ENCODE assay signal across 16 cellular contexts in genomic region chr2:199914372-199914958, GRCh38. TPM values are rescaled to one million over a fixed set of nuclear protein-coding genes. Genes with fewer than 3 reads are reported as not detected.
A peak's percentile ranks its signal among the peaks of the same experiment; 100 is the strongest.
DNase-seq lines count a peak whose midpoint lies in the region; ATAC-seq and TF ChIP-seq lines count a peak whose summit lies in the region.
"Had no signal": no experiment of that assay in that cellular context is flagged by ENCODE, and none has a peak within 500 bp of the region (broad histone marks: within the 10 kb centered on the region; RNA-seq: fewer than 3 reads in every experiment).

No MANE protein-coding gene starts in this region.

- ATAC-seq in CD4-positive, CD25-positive, alpha-beta regulatory T cell (ENCODE audit: low read depth in 2 of 2) = no peak
- ATAC-seq in activated naive CD8-positive, alpha-beta T cell treated with anti-CD3 and anti-CD28 coated beads, Interleukin-2, amount 10 ng/mL, durations not matched to agents 7 days and 5 days (ENCODE audit: low read depth) = no peak
- ATAC-seq: body of pancreas had no signal

- H3K4me1 Mint-ChIP-seq in CD4-positive, CD25-positive, alpha-beta regulatory T cell = peaks cover 29 to 58% (median 38%) of the 10 kb centered on the region in 4 donors
- peaks cover 33% of the 10 kb centered on the region for H3K4me1 Mint-ChIP-seq in activated naive CD8-positive, alpha-beta T cell treated with anti-CD3 and anti-CD28 coated beads, Interleukin-2, amount 10 ng/mL, durations not matched to agents 7 days and 5 days

- H3K4me3 Mint-ChIP-seq in CD4-positive, CD25-positive, alpha-beta regulatory T cell = peak overlapping the region; percentile 42 to 83 (median 56)
- peak overlapping the region; percentile 10 for H3K4me3 Mint-ChIP-seq in activated naive CD8-positive, alpha-beta T cell treated with anti-CD3 and anti-CD28 coated beads, Interleukin-2, amount 10 ng/mL, durations not matched to agents 7 days and 5 days

- no peaks in the 10 kb centered on the region for H3K27me3 Mint-ChIP-seq in CD4-positive, CD25-positive, alpha-beta regulatory T cell
- H3K27me3 Mint-ChIP-seq in activated naive CD8-positive, alpha-beta T cell treated with anti-CD3 and anti-CD28 coated beads, Interleukin-2, amount 10 ng/mL, durations not matched to agents 7 days and 5 days = peaks cover 2% of the 10 kb centered on the region

- peaks cover 24% of the 10 kb centered on the region for H3K4me1 ChIP-seq in CD4-positive, CD25-positive, alpha-beta regulatory T cell (ENCODE audit: control insufficient read depth, insufficient read depth, low read length, poor library complexity, severe bottlenecking)
- H3K4me1 ChIP-seq in mucosa of stomach (ENCODE audit: control insufficient read depth, insufficient read depth, low read length) = peaks cover 18% of the 10 kb centered on the region

- H3K9me3 Mint-ChIP-seq in CD4-positive, CD25-positive, alpha-beta regulatory T cell = peaks cover 0 to 12% (median 0%) of the 10 kb centered on the region in 7 donors
- peaks cover 8% of the 10 kb centered on the region for H3K9me3 Mint-ChIP-seq in activated naive CD8-positive, alpha-beta T cell treated with anti-CD3 and anti-CD28 coated beads, Interleukin-2, amount 10 ng/mL, durations not matched to agents 7 days and 5 days

- peak overlapping the region; percentile 25 for H3K27ac ChIP-seq in CD4-positive, CD25-positive, alpha-beta regulatory T cell (ENCODE audit: insufficient read depth, low read length, poor library complexity, severe bottlenecking)
- H3K27ac ChIP-seq: body of pancreas, stomach had no signal

- no peak for TF ChIP-seq CTCF in GM10266 (IDR thresholded peaks at IDR 0.05; ENCODE audit: control insufficient read depth, insufficient read depth, low read depth, missing control alignments)

- H3K27ac Mint-ChIP-seq in CD4-positive, CD25-positive, alpha-beta regulatory T cell = peak overlapping the region; percentile 21 to 67 (median 33)
- peak overlapping the region; percentile 29 for H3K27ac Mint-ChIP-seq in activated naive CD8-positive, alpha-beta T cell treated with anti-CD3 and anti-CD28 coated beads, Interleukin-2, amount 10 ng/mL, durations not matched to agents 7 days and 5 days

- peak overlapping the region; percentile 53 for H3K4me3 ChIP-seq in CD4-positive, CD25-positive, alpha-beta regulatory T cell (ENCODE audit: low read depth, low read length)
- H3K4me3 ChIP-seq in mucosa of stomach (ENCODE audit: low read length) = no peak overlapping the region
- H3K4me3 ChIP-seq: body of pancreas, MG63, stomach had no signal

- POLR2A ChIA-PET in activated naive CD8-positive, alpha-beta T cell treated with anti-CD3 and anti-CD28 coated beads, Interleukin-2, amount 10 ng/mL, durations not matched to agents 7 days and 5 days (lab: Charles Lee) = no interaction called here

- H3K9me3 ChIP-seq in CD4-positive, CD25-positive, alpha-beta regulatory T cell (ENCODE audit: control insufficient read depth in 2 of 2, low read length in 2 of 2) = peaks cover 0 to 8% of the 10 kb centered on the region in 2 experiments
- H3K9me3 ChIP-seq in mucosa of stomach (ENCODE audit: control insufficient read depth, low read length) = no peaks in the 10 kb centered on the region
- H3K9me3 ChIP-seq: stomach had no signal

- no peaks in the 10 kb centered on the region for H3K27me3 ChIP-seq in CD4-positive, CD25-positive, alpha-beta regulatory T cell (ENCODE audit: control insufficient read depth, insufficient read depth, low read length)
- no peaks in the 10 kb centered on the region for H3K27me3 ChIP-seq in mucosa of stomach (ENCODE audit: control insufficient read depth, insufficient read depth, low read length)
- H3K27me3 ChIP-seq: body of pancreas, MG63, stomach had no signal

- DNase-seq in CD4-positive, CD25-positive, alpha-beta regulatory T cell = no peak
- DNase-seq in HuH-7 (ENCODE audit: low spot score) (peak; percentile 4), NCI-H526 treated with DMSO at 0.1 percent for 48 hours (lab: John Stamatoyannopoulos, UW) (no peak), GM10266 (ENCODE audit: extremely low spot score) (no peak), GM19240 (ENCODE audit: insufficient read length, low spot score) (no peak), KG1 (lab: John Stamatoyannopoulos, UW) (no peak)
- no peak for DNase-seq in activated naive CD8-positive, alpha-beta T cell treated with anti-CD3 and anti-CD28 coated beads, Interleukin-2, amount 10 ng/mL, durations not matched to agents 7 days and 5 days
- DNase-seq: body of pancreas; C1 segment of cervical spinal cord; mesendoderm; MG63; NCI-H345; RPMI8226; stimulated activated CD4-positive, alpha-beta T cell treated with anti-CD3 and anti-CD28 coated beads, Interleukin-4, amount 100 ng/mL, for 1 hour; stomach had no signal

- peak overlapping the region; percentile 5 for H3K9ac ChIP-seq in mucosa of stomach (ENCODE audit: low read length)

- peaks cover 29% of the 10 kb centered on the region for H3K36me3 Mint-ChIP-seq in CD4-positive, CD25-positive, alpha-beta regulatory T cell
- peaks cover 42% of the 10 kb centered on the region for H3K36me3 Mint-ChIP-seq in activated naive CD8-positive, alpha-beta T cell treated with anti-CD3 and anti-CD28 coated beads, Interleukin-2, amount 10 ng/mL, durations not matched to agents 7 days and 5 days

- peaks cover 19% of the 10 kb centered on the region for H3K36me3 ChIP-seq in CD4-positive, CD25-positive, alpha-beta regulatory T cell (ENCODE audit: control insufficient read depth, insufficient read depth, low read length)
- no peaks in the 10 kb centered on the region for H3K36me3 ChIP-seq in mucosa of stomach (ENCODE audit: control insufficient read depth, insufficient read depth, low read length)

RNA-seq across cellular contexts. Expression of gene C2orf69, which starts 3.4 kb away (rescaled TPM):
- total RNA-seq in CD4-positive, CD25-positive, alpha-beta regulatory T cell = 17.2 TPM
- polyA plus RNA-seq in CD4-positive, CD25-positive, alpha-beta regulatory T cell = 10 to 100 TPM; 12.4 to 16.1 (median 14.3) TPM
- 10 to 100 TPM; 15.7 to 15.8 TPM for total RNA-seq in activated naive CD8-positive, alpha-beta T cell treated with anti-CD3 and anti-CD28 coated beads, Interleukin-2, amount 10 ng/mL, durations not matched to agents 7 days and 5 days

RNA-seq across cellular contexts. Expression of gene TYW5, which starts 40.8 kb away (rescaled TPM):
- 14.1 TPM for total RNA-seq in CD4-positive, CD25-positive, alpha-beta regulatory T cell
- 1 to 10 TPM; 4.0 to 5.1 (median 4.5) TPM for polyA plus RNA-seq in CD4-positive, CD25-positive, alpha-beta regulatory T cell
- total RNA-seq in activated naive CD8-positive, alpha-beta T cell treated with anti-CD3 and anti-CD28 coated beads, Interleukin-2, amount 10 ng/mL, durations not matched to agents 7 days and 5 days = 10 to 100 TPM in 1 of 2 experiments, 1 to 10 TPM in 1; 9.3 to 10.0 TPM

RNA-seq across cellular contexts. Expression of gene MAIP1, which starts 40.9 kb away (rescaled TPM):
- 23.3 TPM for total RNA-seq in CD4-positive, CD25-positive, alpha-beta regulatory T cell
- 10 to 100 TPM; 17.7 to 25.5 (median 20.4) TPM for polyA plus RNA-seq in CD4-positive, CD25-positive, alpha-beta regulatory T cell
- 10 to 100 TPM; 19.2 to 20.0 TPM for total RNA-seq in activated naive CD8-positive, alpha-beta T cell treated with anti-CD3 and anti-CD28 coated beads, Interleukin-2, amount 10 ng/mL, durations not matched to agents 7 days and 5 days
